ENCODE assay signal across 10 cellular contexts in genomic region chr4:100738388-100739165, GRCh38.
A peak's percentile ranks its signal among the peaks of the same experiment; 100 is the strongest.
DNase-seq lines count a peak whose midpoint lies in the region; ATAC-seq and TF ChIP-seq lines count a peak whose summit lies in the region.
"Had no signal": no experiment of that assay in that cellular context is flagged by ENCODE, and none has a peak within 500 bp of the region (broad histone marks: within the 10 kb centered on the region; RNA-seq: fewer than 3 reads in every experiment).

No MANE protein-coding gene starts in this region.

- H3K4me3 Mint-ChIP-seq in dendritic cell treated with granulocyte-macrophage colony-stimulating factor and Interleukin-4, amounts not matched to agents 40 ng/mL and 50 ng/mL, for 4 days: no peak overlapping the region
- H3K4me3 Mint-ChIP-seq in neural progenitor cell: no peak overlapping the region
- H3K4me3 Mint-ChIP-seq in activated naive CD8-positive, alpha-beta T cell treated with anti-CD3 and anti-CD28 coated beads for 36 hours: no peak overlapping the region
- H3K4me3 Mint-ChIP-seq: nephron had no signal

- no peaks in the 10 kb centered on the region for H3K36me3 ChIP-seq in neural progenitor cell

- H3K27me3 ChIP-seq in neural progenitor cell: no peaks in the 10 kb centered on the region

- no peaks in the 10 kb centered on the region for H3K79me2 ChIP-seq in neural progenitor cell (ENCODE audit: low read depth)

- peaks cover 7% of the 10 kb centered on the region for H3K9me3 Mint-ChIP-seq in dendritic cell treated with granulocyte-macrophage colony-stimulating factor and Interleukin-4, amounts not matched to agents 40 ng/mL and 50 ng/mL, for 4 days
- H3K9me3 Mint-ChIP-seq in neural progenitor cell: peaks cover 12% of the 10 kb centered on the region
- peaks cover 6% of the 10 kb centered on the region for H3K9me3 Mint-ChIP-seq in activated naive CD8-positive, alpha-beta T cell treated with anti-CD3 and anti-CD28 coated beads for 36 hours

- DNase-seq in DMS53 (lab: John Stamatoyannopoulos, UW) (peak; percentile 54), HS-5 (ENCODE audit: low read depth) (peak; percentile 71), neural progenitor cell (ENCODE audit: low spot score) (no peak), NCI-H2196 treated with DMSO at 0.1 percent for 48 hours (lab: John Stamatoyannopoulos, UW; ENCODE audit: unreplicated experiment) (no peak)
- no peak for DNase-seq in activated naive CD8-positive, alpha-beta T cell treated with anti-CD3 and anti-CD28 coated beads for 36 hours
- DNase-seq: activated naive CD4-positive, alpha-beta T cell treated with anti-CD3 and anti-CD28 coated beads, Interleukin-2, amount 50 U/mL, for 16 hours had no signal

- H3K4me1 Mint-ChIP-seq in dendritic cell treated with granulocyte-macrophage colony-stimulating factor and Interleukin-4, amounts not matched to agents 40 ng/mL and 50 ng/mL, for 4 days (ENCODE audit: low read depth): no peaks in the 10 kb centered on the region
- H3K4me1 Mint-ChIP-seq in neural progenitor cell: no peaks in the 10 kb centered on the region
- H3K4me1 Mint-ChIP-seq in activated naive CD8-positive, alpha-beta T cell treated with anti-CD3 and anti-CD28 coated beads for 36 hours: no peaks in the 10 kb centered on the region
- H3K4me1 Mint-ChIP-seq: nephron had no signal

- TF ChIP-seq CTCF in neural progenitor cell (IDR thresholded peaks at IDR 0.05): no peak

- H3K4me3 ChIP-seq in neural progenitor cell: no peak overlapping the region

- no peak overlapping the region for H3K27ac ChIP-seq in neural progenitor cell

- no peak overlapping the region for H2AFZ ChIP-seq in neural progenitor cell (replicated peaks)

- no peaks in the 10 kb centered on the region for H3K27me3 Mint-ChIP-seq in dendritic cell treated with granulocyte-macrophage colony-stimulating factor and Interleukin-4, amounts not matched to agents 40 ng/mL and 50 ng/mL, for 4 days
- H3K27me3 Mint-ChIP-seq in neural progenitor cell (ENCODE audit: insufficient read depth, low read depth): no peaks in the 10 kb centered on the region
- no peaks in the 10 kb centered on the region for H3K27me3 Mint-ChIP-seq in activated naive CD8-positive, alpha-beta T cell treated with anti-CD3 and anti-CD28 coated beads for 36 hours

- H3K4me2 ChIP-seq in neural progenitor cell: no peak overlapping the region

- H3K9me3 ChIP-seq in neural progenitor cell (ENCODE audit: low read depth): no peaks in the 10 kb centered on the region

- H3K27ac Mint-ChIP-seq in dendritic cell treated with granulocyte-macrophage colony-stimulating factor and Interleukin-4, amounts not matched to agents 40 ng/mL and 50 ng/mL, for 4 days: peak overlapping the region; percentile 3
- H3K27ac Mint-ChIP-seq in neural progenitor cell: peak overlapping the region; percentile 4
- no peak overlapping the region for H3K27ac Mint-ChIP-seq in activated naive CD8-positive, alpha-beta T cell treated with anti-CD3 and anti-CD28 coated beads for 36 hours
- H3K27ac Mint-ChIP-seq: nephron had no signal

- no peaks in the 10 kb centered on the region for H3F3A ChIP-seq in neural progenitor cell (ENCODE audit: low read depth)

- H3K36me3 Mint-ChIP-seq in dendritic cell treated with granulocyte-macrophage colony-stimulating factor and Interleukin-4, amounts not matched to agents 40 ng/mL and 50 ng/mL, for 4 days (ENCODE audit: low read depth): no peaks in the 10 kb centered on the region
- no peaks in the 10 kb centered on the region for H3K36me3 Mint-ChIP-seq in neural progenitor cell
- no peaks in the 10 kb centered on the region for H3K36me3 Mint-ChIP-seq in activated naive CD8-positive, alpha-beta T cell treated with anti-CD3 and anti-CD28 coated beads for 36 hours

- no peaks in the 10 kb centered on the region for H4K20me1 ChIP-seq in neural progenitor cell (ENCODE audit: low read depth)

- ATAC-seq in GM19397 (IDR thresholded peaks at IDR 0.05; ENCODE audit: unreplicated experiment) (no peak), HG03460 (IDR thresholded peaks at IDR 0.05; ENCODE audit: unreplicated experiment) (no peak)

- H3K9ac ChIP-seq in neural progenitor cell: no peak overlapping the region

- intact Hi-C loops in dendritic cell treated with granulocyte-macrophage colony-stimulating factor and Interleukin-4, amounts not matched to agents 40 ng/mL and 50 ng/mL, for 4 days (cut with micrococcal nuclease): no loop called here

- peaks cover 10% of the 10 kb centered on the region for H3K4me1 ChIP-seq in neural progenitor cell

Comparison
In these comparisons a context has a peak if more than half of its experiments do, and no peak if none do; other contexts are left out.
1. DNase-seq: peak in DMS53 (single experiment) and HS-5 (single experiment); none in neural progenitor cell (single experiment), activated naive CD8-positive, alpha-beta T cell treated with anti-CD3 and anti-CD28 coated beads for 36 hours (single experiment) and NCI-H2196 treated with DMSO at 0.1 percent for 48 hours (single experiment).